In the genomic region with DNA sequence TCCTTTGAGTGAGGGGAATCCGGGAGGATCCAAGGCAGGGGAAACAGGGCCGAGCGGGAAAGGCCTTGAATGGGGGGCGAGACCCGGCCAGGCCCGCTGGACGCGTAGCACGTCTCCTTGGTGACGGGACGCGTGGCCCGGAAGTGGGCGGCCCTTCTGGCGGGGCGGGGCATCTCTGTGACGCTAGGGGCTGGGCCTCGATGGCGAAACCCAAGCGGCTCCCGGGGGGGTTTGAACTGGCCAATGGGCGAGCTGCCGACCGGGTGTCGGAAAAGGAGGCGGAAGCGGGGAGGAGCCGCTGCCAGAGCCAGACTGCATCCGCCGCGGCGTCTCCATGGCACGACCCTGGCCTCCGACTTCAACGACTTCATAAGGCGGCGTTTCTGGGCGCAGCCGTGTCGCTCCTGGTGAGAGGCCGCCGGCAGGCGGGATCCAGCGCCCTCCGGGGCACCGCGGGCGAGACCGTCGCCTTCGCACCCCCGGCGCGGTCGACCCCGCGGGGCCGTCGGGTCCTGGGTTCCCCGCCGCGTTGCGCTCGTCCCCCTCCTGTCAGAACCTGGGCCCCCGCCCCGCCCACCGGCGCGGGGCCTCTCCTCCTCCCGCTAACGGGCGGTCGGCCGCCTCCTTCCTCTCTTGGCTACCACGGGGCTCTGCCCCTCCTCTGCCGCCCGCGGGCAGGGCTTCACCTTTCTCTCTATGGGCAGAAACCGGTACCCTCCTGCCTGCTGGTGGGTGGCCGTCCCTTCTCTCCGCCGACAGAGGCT, we compare ENCODE assay signal across 1 cellular context.
TF ChIP-seq lines count a peak whose summit lies in the region.

A gene (plus strand): TSS at position 158 of the 764 bp plus-strand sequence. CDS start 86 bp downstream, at position 244.

TF ChIP-seq in HepG2, 621 proteins besides CTCF, POLR2A, EP300 and RAD21 (continued from another document and continues in another):
- TF ChIP-seq, protein P1, sequence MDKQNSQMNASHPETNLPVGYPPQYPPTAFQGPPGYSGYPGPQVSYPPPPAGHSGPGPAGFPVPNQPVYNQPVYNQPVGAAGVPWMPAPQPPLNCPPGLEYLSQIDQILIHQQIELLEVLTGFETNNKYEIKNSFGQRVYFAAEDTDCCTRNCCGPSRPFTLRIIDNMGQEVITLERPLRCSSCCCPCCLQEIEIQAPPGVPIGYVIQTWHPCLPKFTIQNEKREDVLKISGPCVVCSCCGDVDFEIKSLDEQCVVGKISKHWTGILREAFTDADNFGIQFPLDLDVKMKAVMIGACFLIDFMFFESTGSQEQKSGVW (CRISPR knock-in tag; IDR thresholded peaks at IDR 0.05; ENCODE audit: borderline replicate concordance): peak; percentile 27; the same call in 1 of the 2 replicates
- TF ChIP-seq, protein P2, sequence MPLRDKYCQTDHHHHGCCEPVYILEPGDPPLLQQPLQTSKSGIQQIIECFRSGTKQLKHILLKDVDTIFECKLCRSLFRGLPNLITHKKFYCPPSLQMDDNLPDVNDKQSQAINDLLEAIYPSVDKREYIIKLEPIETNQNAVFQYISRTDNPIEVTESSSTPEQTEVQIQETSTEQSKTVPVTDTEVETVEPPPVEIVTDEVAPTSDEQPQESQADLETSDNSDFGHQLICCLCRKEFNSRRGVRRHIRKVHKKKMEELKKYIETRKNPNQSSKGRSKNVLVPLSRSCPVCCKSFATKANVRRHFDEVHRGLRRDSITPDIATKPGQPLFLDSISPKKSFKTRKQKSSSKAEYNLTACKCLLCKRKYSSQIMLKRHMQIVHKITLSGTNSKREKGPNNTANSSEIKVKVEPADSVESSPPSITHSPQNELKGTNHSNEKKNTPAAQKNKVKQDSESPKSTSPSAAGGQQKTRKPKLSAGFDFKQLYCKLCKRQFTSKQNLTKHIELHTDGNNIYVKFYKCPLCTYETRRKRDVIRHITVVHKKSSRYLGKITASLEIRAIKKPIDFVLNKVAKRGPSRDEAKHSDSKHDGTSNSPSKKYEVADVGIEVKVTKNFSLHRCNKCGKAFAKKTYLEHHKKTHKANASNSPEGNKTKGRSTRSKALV (CRISPR knock-in tag; IDR thresholded peaks at IDR 0.05): 0 out of 2 replicates have a peak, but pooled peaks have one; percentile 64
- no peak for TF ChIP-seq ZNF569 (CRISPR knock-in tag; IDR thresholded peaks at IDR 0.05; ENCODE audit: borderline replicate concordance)
- TF ChIP-seq, protein P3, sequence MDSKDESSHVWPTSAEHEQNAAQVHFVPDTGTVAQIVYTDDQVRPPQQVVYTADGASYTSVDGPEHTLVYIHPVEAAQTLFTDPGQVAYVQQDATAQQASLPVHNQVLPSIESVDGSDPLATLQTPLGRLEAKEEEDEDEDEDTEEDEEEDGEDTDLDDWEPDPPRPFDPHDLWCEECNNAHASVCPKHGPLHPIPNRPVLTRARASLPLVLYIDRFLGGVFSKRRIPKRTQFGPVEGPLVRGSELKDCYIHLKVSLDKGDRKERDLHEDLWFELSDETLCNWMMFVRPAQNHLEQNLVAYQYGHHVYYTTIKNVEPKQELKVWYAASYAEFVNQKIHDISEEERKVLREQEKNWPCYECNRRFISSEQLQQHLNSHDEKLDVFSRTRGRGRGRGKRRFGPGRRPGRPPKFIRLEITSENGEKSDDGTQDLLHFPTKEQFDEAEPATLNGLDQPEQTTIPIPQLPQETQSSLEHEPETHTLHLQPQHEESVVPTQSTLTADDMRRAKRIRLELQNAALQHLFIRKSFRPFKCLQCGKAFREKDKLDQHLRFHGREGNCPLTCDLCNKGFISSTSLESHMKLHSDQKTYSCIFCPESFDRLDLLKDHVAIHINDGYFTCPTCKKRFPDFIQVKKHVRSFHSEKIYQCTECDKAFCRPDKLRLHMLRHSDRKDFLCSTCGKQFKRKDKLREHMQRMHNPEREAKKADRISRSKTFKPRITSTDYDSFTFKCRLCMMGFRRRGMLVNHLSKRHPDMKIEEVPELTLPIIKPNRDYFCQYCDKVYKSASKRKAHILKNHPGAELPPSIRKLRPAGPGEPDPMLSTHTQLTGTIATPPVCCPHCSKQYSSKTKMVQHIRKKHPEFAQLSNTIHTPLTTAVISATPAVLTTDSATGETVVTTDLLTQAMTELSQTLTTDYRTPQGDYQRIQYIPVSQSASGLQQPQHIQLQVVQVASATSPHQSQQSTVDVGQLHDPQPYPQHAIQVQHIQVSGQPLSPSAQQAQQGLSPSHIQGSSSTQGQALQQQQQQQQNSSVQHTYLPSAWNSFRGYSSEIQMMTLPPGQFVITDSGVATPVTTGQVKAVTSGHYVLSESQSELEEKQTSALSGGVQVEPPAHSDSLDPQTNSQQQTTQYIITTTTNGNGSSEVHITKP (CRISPR knock-in tag; IDR thresholded peaks at IDR 0.05; ENCODE audit: low read depth): no peak; the same call in 1 of the 2 replicates
- TF ChIP-seq RFX1 (IDR thresholded peaks at IDR 0.05): peak; percentile 86
- TF ChIP-seq ZNF234 (CRISPR knock-in tag; conservative IDR thresholded peaks at IDR 0.05): no peak
- 0 out of 2 replicates have a peak, but pooled peaks have one; percentile 42 for TF ChIP-seq RFXAP (CRISPR knock-in tag; IDR thresholded peaks at IDR 0.05; ENCODE audit: borderline replicate concordance)
- TF ChIP-seq, protein P4, sequence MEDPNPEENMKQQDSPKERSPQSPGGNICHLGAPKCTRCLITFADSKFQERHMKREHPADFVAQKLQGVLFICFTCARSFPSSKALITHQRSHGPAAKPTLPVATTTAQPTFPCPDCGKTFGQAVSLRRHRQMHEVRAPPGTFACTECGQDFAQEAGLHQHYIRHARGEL (CRISPR knock-in tag; IDR thresholded peaks at IDR 0.05): no peak
- TF ChIP-seq, protein P5, sequence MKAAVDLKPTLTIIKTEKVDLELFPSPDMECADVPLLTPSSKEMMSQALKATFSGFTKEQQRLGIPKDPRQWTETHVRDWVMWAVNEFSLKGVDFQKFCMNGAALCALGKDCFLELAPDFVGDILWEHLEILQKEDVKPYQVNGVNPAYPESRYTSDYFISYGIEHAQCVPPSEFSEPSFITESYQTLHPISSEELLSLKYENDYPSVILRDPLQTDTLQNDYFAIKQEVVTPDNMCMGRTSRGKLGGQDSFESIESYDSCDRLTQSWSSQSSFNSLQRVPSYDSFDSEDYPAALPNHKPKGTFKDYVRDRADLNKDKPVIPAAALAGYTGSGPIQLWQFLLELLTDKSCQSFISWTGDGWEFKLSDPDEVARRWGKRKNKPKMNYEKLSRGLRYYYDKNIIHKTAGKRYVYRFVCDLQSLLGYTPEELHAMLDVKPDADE (CRISPR knock-in tag; IDR thresholded peaks at IDR 0.05): no peak
- TF ChIP-seq, protein P6, sequence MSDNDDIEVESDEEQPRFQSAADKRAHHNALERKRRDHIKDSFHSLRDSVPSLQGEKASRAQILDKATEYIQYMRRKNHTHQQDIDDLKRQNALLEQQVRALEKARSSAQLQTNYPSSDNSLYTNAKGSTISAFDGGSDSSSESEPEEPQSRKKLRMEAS (IDR thresholded peaks at IDR 0.05): peak; percentile 87
- TF ChIP-seq SIX4 (CRISPR knock-in tag; IDR thresholded peaks at IDR 0.05): 0 out of 2 replicates have a peak, but pooled peaks have one; percentile 32
- no peak for TF ChIP-seq NCOA2 (CRISPR knock-in tag; IDR thresholded peaks at IDR 0.05)
- no peak for TF ChIP-seq CHD2 (IDR thresholded peaks at IDR 0.05; ENCODE audit: low read depth, low read length)
- 0 out of 2 replicates have a peak, but pooled peaks have one; percentile 23 for TF ChIP-seq PPARG (CRISPR knock-in tag; conservative IDR thresholded peaks at IDR 0.05)
- TF ChIP-seq ZNF292 (CRISPR knock-in tag; IDR thresholded peaks at IDR 0.05; ENCODE audit: borderline replicate concordance, low read depth): no peak
- TF ChIP-seq ZNF768 (CRISPR knock-in tag; IDR thresholded peaks at IDR 0.05): peak; percentile 6; the same call in 1 of the 2 replicates
- peak; percentile 47; the same call in 1 of the 2 replicates for TF ChIP-seq ATF1 (CRISPR knock-in tag; IDR thresholded peaks at IDR 0.05)
- TF ChIP-seq, protein P7, sequence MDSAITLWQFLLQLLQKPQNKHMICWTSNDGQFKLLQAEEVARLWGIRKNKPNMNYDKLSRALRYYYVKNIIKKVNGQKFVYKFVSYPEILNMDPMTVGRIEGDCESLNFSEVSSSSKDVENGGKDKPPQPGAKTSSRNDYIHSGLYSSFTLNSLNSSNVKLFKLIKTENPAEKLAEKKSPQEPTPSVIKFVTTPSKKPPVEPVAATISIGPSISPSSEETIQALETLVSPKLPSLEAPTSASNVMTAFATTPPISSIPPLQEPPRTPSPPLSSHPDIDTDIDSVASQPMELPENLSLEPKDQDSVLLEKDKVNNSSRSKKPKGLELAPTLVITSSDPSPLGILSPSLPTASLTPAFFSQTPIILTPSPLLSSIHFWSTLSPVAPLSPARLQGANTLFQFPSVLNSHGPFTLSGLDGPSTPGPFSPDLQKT (CRISPR knock-in tag; IDR thresholded peaks at IDR 0.05; ENCODE audit: borderline replicate concordance): peak; percentile 59; the same call in 1 of the 2 replicates
- TF ChIP-seq ZNF337 (CRISPR knock-in tag; IDR thresholded peaks at IDR 0.05; ENCODE audit: borderline replicate concordance, low read depth): no peak
- TF ChIP-seq LCORL (IDR thresholded peaks at IDR 0.05): no peak
- peak; percentile 48 for TF ChIP-seq LCORL (CRISPR knock-in tag; IDR thresholded peaks at IDR 0.05)
- TF ChIP-seq, protein P8, sequence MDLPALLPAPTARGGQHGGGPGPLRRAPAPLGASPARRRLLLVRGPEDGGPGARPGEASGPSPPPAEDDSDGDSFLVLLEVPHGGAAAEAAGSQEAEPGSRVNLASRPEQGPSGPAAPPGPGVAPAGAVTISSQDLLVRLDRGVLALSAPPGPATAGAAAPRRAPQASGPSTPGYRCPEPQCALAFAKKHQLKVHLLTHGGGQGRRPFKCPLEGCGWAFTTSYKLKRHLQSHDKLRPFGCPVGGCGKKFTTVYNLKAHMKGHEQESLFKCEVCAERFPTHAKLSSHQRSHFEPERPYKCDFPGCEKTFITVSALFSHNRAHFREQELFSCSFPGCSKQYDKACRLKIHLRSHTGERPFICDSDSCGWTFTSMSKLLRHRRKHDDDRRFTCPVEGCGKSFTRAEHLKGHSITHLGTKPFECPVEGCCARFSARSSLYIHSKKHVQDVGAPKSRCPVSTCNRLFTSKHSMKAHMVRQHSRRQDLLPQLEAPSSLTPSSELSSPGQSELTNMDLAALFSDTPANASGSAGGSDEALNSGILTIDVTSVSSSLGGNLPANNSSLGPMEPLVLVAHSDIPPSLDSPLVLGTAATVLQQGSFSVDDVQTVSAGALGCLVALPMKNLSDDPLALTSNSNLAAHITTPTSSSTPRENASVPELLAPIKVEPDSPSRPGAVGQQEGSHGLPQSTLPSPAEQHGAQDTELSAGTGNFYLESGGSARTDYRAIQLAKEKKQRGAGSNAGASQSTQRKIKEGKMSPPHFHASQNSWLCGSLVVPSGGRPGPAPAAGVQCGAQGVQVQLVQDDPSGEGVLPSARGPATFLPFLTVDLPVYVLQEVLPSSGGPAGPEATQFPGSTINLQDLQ (CRISPR knock-in tag; IDR thresholded peaks at IDR 0.05): 0 out of 2 replicates have a peak, but pooled peaks have one; percentile 42
- no peak for TF ChIP-seq ZNF660 (CRISPR knock-in tag; IDR thresholded peaks at IDR 0.05; ENCODE audit: borderline replicate concordance, low read depth)
- TF ChIP-seq SUZ12 (IDR thresholded peaks at IDR 0.05; ENCODE audit: low read depth, low read length): no peak
- TF ChIP-seq, protein P9, sequence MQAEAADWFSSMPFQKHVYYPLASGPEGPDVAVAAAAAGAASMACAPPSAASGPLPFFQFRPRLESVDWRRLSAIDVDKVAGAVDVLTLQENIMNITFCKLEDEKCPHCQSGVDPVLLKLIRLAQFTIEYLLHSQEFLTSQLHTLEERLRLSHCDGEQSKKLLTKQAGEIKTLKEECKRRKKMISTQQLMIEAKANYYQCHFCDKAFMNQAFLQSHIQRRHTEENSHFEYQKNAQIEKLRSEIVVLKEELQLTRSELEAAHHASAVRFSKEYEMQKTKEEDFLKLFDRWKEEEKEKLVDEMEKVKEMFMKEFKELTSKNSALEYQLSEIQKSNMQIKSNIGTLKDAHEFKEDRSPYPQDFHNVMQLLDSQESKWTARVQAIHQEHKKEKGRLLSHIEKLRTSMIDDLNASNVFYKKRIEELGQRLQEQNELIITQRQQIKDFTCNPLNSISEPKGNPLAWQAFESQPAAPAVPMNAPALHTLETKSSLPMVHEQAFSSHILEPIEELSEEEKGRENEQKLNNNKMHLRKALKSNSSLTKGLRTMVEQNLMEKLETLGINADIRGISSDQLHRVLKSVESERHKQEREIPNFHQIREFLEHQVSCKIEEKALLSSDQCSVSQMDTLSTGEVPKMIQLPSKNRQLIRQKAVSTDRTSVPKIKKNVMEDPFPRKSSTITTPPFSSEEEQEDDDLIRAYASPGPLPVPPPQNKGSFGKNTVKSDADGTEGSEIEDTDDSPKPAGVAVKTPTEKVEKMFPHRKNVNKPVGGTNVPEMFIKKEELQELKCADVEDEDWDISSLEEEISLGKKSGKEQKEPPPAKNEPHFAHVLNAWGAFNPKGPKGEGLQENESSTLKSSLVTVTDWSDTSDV (CRISPR knock-in tag; IDR thresholded peaks at IDR 0.05): no peak; the same call in 1 of the 2 replicates
- TF ChIP-seq RFX3 (CRISPR knock-in tag; IDR thresholded peaks at IDR 0.05): peak; percentile 91
- TF ChIP-seq RBM39 (IDR thresholded peaks at IDR 0.05; ENCODE audit: low read depth, low read length, poor library complexity, severe bottlenecking): peak; percentile 18
- TF ChIP-seq SOX6 (IDR thresholded peaks at IDR 0.05): no peak
- TF ChIP-seq SOX6 (CRISPR knock-in tag; IDR thresholded peaks at IDR 0.05): 0 out of 2 replicates have a peak, but pooled peaks have one; percentile 16
- TF ChIP-seq SATB2 (CRISPR knock-in tag; IDR thresholded peaks at IDR 0.05): no peak
- TF ChIP-seq SYNCRIP (IDR thresholded peaks at IDR 0.05; ENCODE audit: insufficient read depth, low read depth, low read length): no peak
- peak; percentile 62; the same call in 1 of the 2 replicates for TF ChIP-seq MAZ (IDR thresholded peaks at IDR 0.05; ENCODE audit: borderline replicate concordance, low read depth, low read length)
- TF ChIP-seq MAZ (CRISPR knock-in tag; IDR thresholded peaks at IDR 0.05; ENCODE audit: low read depth): peak; percentile 56
- TF ChIP-seq SP140L (CRISPR knock-in tag; IDR thresholded peaks at IDR 0.05; ENCODE audit: borderline replicate concordance): no peak
- TF ChIP-seq, protein P10, sequence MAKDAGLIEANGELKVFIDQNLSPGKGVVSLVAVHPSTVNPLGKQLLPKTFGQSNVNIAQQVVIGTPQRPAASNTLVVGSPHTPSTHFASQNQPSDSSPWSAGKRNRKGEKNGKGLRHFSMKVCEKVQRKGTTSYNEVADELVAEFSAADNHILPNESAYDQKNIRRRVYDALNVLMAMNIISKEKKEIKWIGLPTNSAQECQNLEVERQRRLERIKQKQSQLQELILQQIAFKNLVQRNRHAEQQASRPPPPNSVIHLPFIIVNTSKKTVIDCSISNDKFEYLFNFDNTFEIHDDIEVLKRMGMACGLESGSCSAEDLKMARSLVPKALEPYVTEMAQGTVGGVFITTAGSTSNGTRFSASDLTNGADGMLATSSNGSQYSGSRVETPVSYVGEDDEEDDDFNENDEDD (CRISPR knock-in tag; IDR thresholded peaks at IDR 0.05; ENCODE audit: borderline replicate concordance): peak; percentile 63; the same call in 1 of the 2 replicates
